Comparison of ENCODE assay signal across 2 cellular contexts in genomic region chr2:175244697-175245096, GRCh38.
TF ChIP-seq lines count a peak whose summit lies in the region.

No MANE protein-coding gene starts in this region.

TF ChIP-seq in HepG2, 621 proteins besides CTCF, POLR2A, EP300 and RAD21:
- TF ChIP-seq MAFF (IDR thresholded peaks at IDR 0.05; ENCODE audit: low read depth, low read length) (peak; percentile 97), ZNF883 (CRISPR knock-in tag; IDR thresholded peaks at IDR 0.05; ENCODE audit: not compliant biosample characterization) (no peak), ZNF709 (CRISPR knock-in tag; IDR thresholded peaks at IDR 0.05) (no peak), ZNF138 (CRISPR knock-in tag; IDR thresholded peaks at IDR 0.05; ENCODE audit: low read depth) (no peak), MBD4 (IDR thresholded peaks at IDR 0.05; ENCODE audit: borderline replicate concordance, low read length) (no peak), HNRNPK (IDR thresholded peaks at IDR 0.05; ENCODE audit: low read depth, low read length, poor library complexity, severe bottlenecking) (no peak), MAFK (conservative IDR thresholded peaks at IDR 0.05 in 1 of 2, IDR thresholded peaks at IDR 0.05 in 1 of 2; ENCODE audit: low read length in 2 of 2) (peak; percentile 97 to 99), JARID2 (CRISPR knock-in tag; IDR thresholded peaks at IDR 0.05; ENCODE audit: insufficient replicate concordance) (no peak), ZFP91 (CRISPR knock-in tag; IDR thresholded peaks at IDR 0.05; ENCODE audit: borderline replicate concordance) (no peak), MAX (IDR thresholded peaks at IDR 0.05) (no peak), HOMEZ (CRISPR knock-in tag; IDR thresholded peaks at IDR 0.05; ENCODE audit: low read depth) (no peak), HIVEP1 (CRISPR knock-in tag; IDR thresholded peaks at IDR 0.05) (no peak), SMAD3 (CRISPR knock-in tag; IDR thresholded peaks at IDR 0.05) (no peak)
TF ChIP-seq in HepG2: peak in this region for 2.

TF ChIP-seq in H1, 55 proteins besides CTCF, POLR2A, EP300 and RAD21:
- no peak for TF ChIP-seq SP2 (IDR thresholded peaks at IDR 0.05; ENCODE audit: low read length)
- TF ChIP-seq RFX5 (IDR thresholded peaks at IDR 0.05; ENCODE audit: borderline replicate concordance, low read depth, low read length), result no peak
- TF ChIP-seq EZH2 (IDR thresholded peaks at IDR 0.05; ENCODE audit: low read depth, low read length, severe bottlenecking), result no peak
- no peak for TF ChIP-seq PHF8 (conservative IDR thresholded peaks at IDR 0.05; ENCODE audit: low read depth, low read length)
- TF ChIP-seq E2F6 (IDR thresholded peaks at IDR 0.05), result no peak
- peak; percentile 83 for TF ChIP-seq MAFK (IDR thresholded peaks at IDR 0.05; ENCODE audit: low read depth, low read length)
- TF ChIP-seq KDM4A (IDR thresholded peaks at IDR 0.05; ENCODE audit: low read depth, low read length, severe bottlenecking), result no peak
